ENCODE assay signal across 2 cellular contexts in the genomic region with DNA sequence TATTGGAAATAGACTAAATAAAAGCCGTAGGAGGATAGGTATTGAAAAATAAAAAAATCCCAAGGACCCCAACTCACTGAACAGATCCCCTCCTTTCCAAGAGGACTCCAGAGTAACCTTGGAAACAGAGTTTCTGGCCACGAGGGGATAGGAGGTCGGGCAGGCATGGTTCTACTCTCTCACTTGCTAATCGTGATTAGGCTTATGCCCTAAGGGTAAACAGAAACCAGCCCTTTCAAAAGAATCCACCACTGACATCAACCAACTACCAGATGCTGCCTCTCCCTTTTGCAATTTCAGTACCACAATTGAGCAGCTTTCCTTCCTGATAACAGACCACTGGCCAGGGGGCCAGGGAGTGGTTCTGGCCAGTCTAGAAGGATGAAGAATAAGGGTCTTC.
TF ChIP-seq lines count a peak whose summit lies in the region.

No MANE protein-coding gene starts in this region.

TF ChIP-seq in SK-N-SH, 30 proteins besides CTCF, POLR2A, EP300 and RAD21 (continued from another document and continues in another):
- TF ChIP-seq, protein P1, sequence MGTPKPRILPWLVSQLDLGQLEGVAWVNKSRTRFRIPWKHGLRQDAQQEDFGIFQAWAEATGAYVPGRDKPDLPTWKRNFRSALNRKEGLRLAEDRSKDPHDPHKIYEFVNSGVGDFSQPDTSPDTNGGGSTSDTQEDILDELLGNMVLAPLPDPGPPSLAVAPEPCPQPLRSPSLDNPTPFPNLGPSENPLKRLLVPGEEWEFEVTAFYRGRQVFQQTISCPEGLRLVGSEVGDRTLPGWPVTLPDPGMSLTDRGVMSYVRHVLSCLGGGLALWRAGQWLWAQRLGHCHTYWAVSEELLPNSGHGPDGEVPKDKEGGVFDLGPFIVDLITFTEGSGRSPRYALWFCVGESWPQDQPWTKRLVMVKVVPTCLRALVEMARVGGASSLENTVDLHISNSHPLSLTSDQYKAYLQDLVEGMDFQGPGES (IDR thresholded peaks at IDR 0.05; ENCODE audit: low read depth, low read length) = no peak
- TF ChIP-seq, protein P2, sequence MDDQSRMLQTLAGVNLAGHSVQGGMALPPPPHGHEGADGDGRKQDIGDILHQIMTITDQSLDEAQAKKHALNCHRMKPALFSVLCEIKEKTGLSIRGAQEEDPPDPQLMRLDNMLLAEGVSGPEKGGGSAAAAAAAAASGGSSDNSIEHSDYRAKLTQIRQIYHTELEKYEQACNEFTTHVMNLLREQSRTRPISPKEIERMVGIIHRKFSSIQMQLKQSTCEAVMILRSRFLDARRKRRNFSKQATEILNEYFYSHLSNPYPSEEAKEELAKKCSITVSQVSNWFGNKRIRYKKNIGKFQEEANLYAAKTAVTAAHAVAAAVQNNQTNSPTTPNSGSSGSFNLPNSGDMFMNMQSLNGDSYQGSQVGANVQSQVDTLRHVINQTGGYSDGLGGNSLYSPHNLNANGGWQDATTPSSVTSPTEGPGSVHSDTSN (IDR thresholded peaks at IDR 0.05) = no peak
- TF ChIP-seq TCF12 (IDR thresholded peaks at IDR 0.05) (no peak), MEF2A (IDR thresholded peaks at IDR 0.05; ENCODE audit: borderline replicate concordance, low read depth) (no peak), ELF1 (IDR thresholded peaks at IDR 0.05) (no peak), FOXM1 (IDR thresholded peaks at IDR 0.05; ENCODE audit: low read depth) (no peak), TAF1 (IDR thresholded peaks at IDR 0.05; ENCODE audit: borderline replicate concordance, low read depth, low read length) (no peak), JUND (IDR thresholded peaks at IDR 0.05) (no peak), NFIC (IDR thresholded peaks at IDR 0.05; ENCODE audit: borderline replicate concordance) (no peak), CHD2 (IDR thresholded peaks at IDR 0.05; ENCODE audit: low read length, partially characterized antibody) (peak; percentile 70), YY1 (IDR thresholded peaks at IDR 0.05; ENCODE audit: low read depth) (no peak), SIN3A (IDR thresholded peaks at IDR 0.05; ENCODE audit: borderline replicate concordance, low read depth, low read length) (no peak), RXRA (IDR thresholded peaks at IDR 0.05; ENCODE audit: borderline replicate concordance, low read depth) (no peak), MXI1 (IDR thresholded peaks at IDR 0.05; ENCODE audit: low read depth, low read length) (peak; percentile 56; the same call in 1 of the 2 replicates), RCOR1 (IDR thresholded peaks at IDR 0.05; ENCODE audit: low read length) (peak; percentile 89), GATA2 (CRISPR knock-in tag; IDR thresholded peaks at IDR 0.05) (peak; percentile 81), EZH2phosphoT487 (IDR thresholded peaks at IDR 0.05; ENCODE audit: borderline replicate concordance, low read depth) (no peak), NRF1 (IDR thresholded peaks at IDR 0.05; ENCODE audit: low read depth, low read length) (no peak), RFX5 (IDR thresholded peaks at IDR 0.05; ENCODE audit: low read length) (peak; percentile 37; the same call in 1 of the 2 replicates)
- TF ChIP-seq, protein P3, sequence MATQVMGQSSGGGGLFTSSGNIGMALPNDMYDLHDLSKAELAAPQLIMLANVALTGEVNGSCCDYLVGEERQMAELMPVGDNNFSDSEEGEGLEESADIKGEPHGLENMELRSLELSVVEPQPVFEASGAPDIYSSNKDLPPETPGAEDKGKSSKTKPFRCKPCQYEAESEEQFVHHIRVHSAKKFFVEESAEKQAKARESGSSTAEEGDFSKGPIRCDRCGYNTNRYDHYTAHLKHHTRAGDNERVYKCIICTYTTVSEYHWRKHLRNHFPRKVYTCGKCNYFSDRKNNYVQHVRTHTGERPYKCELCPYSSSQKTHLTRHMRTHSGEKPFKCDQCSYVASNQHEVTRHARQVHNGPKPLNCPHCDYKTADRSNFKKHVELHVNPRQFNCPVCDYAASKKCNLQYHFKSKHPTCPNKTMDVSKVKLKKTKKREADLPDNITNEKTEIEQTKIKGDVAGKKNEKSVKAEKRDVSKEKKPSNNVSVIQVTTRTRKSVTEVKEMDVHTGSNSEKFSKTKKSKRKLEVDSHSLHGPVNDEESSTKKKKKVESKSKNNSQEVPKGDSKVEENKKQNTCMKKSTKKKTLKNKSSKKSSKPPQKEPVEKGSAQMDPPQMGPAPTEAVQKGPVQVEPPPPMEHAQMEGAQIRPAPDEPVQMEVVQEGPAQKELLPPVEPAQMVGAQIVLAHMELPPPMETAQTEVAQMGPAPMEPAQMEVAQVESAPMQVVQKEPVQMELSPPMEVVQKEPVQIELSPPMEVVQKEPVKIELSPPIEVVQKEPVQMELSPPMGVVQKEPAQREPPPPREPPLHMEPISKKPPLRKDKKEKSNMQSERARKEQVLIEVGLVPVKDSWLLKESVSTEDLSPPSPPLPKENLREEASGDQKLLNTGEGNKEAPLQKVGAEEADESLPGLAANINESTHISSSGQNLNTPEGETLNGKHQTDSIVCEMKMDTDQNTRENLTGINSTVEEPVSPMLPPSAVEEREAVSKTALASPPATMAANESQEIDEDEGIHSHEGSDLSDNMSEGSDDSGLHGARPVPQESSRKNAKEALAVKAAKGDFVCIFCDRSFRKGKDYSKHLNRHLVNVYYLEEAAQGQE (IDR thresholded peaks at IDR 0.05; ENCODE audit: low read depth, low read length) = no peak
- TF ChIP-seq, protein P4, sequence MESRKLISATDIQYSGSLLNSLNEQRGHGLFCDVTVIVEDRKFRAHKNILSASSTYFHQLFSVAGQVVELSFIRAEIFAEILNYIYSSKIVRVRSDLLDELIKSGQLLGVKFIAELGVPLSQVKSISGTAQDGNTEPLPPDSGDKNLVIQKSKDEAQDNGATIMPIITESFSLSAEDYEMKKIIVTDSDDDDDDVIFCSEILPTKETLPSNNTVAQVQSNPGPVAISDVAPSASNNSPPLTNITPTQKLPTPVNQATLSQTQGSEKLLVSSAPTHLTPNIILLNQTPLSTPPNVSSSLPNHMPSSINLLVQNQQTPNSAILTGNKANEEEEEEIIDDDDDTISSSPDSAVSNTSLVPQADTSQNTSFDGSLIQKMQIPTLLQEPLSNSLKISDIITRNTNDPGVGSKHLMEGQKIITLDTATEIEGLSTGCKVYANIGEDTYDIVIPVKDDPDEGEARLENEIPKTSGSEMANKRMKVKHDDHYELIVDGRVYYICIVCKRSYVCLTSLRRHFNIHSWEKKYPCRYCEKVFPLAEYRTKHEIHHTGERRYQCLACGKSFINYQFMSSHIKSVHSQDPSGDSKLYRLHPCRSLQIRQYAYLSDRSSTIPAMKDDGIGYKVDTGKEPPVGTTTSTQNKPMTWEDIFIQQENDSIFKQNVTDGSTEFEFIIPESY (IDR thresholded peaks at IDR 0.05; ENCODE audit: borderline replicate concordance, low read depth) = no peak
- TF ChIP-seq, protein P5, sequence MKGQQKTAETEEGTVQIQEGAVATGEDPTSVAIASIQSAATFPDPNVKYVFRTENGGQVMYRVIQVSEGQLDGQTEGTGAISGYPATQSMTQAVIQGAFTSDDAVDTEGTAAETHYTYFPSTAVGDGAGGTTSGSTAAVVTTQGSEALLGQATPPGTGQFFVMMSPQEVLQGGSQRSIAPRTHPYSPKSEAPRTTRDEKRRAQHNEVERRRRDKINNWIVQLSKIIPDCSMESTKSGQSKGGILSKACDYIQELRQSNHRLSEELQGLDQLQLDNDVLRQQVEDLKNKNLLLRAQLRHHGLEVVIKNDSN (IDR thresholded peaks at IDR 0.05; ENCODE audit: borderline replicate concordance, low read depth) = no peak
- TF ChIP-seq, protein P6, sequence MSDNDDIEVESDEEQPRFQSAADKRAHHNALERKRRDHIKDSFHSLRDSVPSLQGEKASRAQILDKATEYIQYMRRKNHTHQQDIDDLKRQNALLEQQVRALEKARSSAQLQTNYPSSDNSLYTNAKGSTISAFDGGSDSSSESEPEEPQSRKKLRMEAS (IDR thresholded peaks at IDR 0.05; ENCODE audit: low read depth) = no peak

TF ChIP-seq in neural cell, 6 proteins besides CTCF, POLR2A, EP300 and RAD21 (continued from another document):
- TF ChIP-seq, protein P3 (IDR thresholded peaks at IDR 0.05; ENCODE audit: borderline replicate concordance) = no peak
